Comparison of ENCODE assay signal across 14 cellular contexts in genomic region chr6:156848123-156848522, GRCh38.
A peak's percentile ranks its signal among the peaks of the same experiment; 100 is the strongest.
DNase-seq lines count a peak whose midpoint lies in the region; TF ChIP-seq lines count a peak whose summit lies in the region.
"Had no signal": no experiment of that assay in that cellular context is flagged by ENCODE, and none has a peak within 500 bp of the region (broad histone marks: within the 10 kb centered on the region; RNA-seq: fewer than 3 reads in every experiment).

No MANE protein-coding gene starts in this region.

- intact Hi-C loops in left ventricle myocardium inferior (cut with micrococcal nuclease) = loop anchor here (5.0 kb wide), 1 partner anchor 66 kb away; no protein-coding TSS in a partner anchor

- in situ Hi-C loops in KBM-7 (cut with MboI; ENCODE audit: low pct_unique_long_range_greater_than_20kb, low sequenced_read_pairs) (no loop called here), brain microvascular endothelial cell (cut with HindIII; ENCODE audit: low pct_ligation_motif_present, low sequenced_read_pairs) (no loop called here)

- H3K9me3 ChIP-seq in left ventricle myocardium inferior (replicated peaks) (no peaks in the 10 kb centered on the region), stomach smooth muscle (ENCODE audit: control insufficient read depth in 2 of 2, low read length in 2 of 2) (no peaks in the 10 kb centered on the region)
- H3K9me3 ChIP-seq: adrenal gland, lower lobe of right lung, prostate gland had no signal

- H3K27ac ChIP-seq in VCaP = peak overlapping the region; percentile 76; the same call in 1 of the 2 replicates
- peak overlapping the region; percentile 76 for H3K27ac ChIP-seq in left ventricle myocardium inferior (replicated peaks)
- peak overlapping the region; percentile 18 for H3K27ac ChIP-seq in stomach smooth muscle (ENCODE audit: low read length)
- no peak overlapping the region for H3K27ac ChIP-seq in brain microvascular endothelial cell
- H3K27ac ChIP-seq: adrenal gland, lower lobe of right lung, prostate gland had no signal

- peak; percentile 8 for DNase-seq in NCI-H1105 (lab: John Stamatoyannopoulos, UW)
- no peak for DNase-seq in NCI-H1105 treated with DMSO at 0.1 percent for 48 hours (lab: John Stamatoyannopoulos, UW)
- DNase-seq in left ventricle myocardium inferior = no peak
- DNase-seq in NCI-H446 treated with DMSO at 0.1 percent for 48 hours (lab: John Stamatoyannopoulos, UW) = no peak
- DNase-seq in KBM-7 = no peak
- DNase-seq in brain microvascular endothelial cell = no peak
- DNase-seq: 8988T; activated CD8-positive, alpha-beta memory T cell treated with anti-CD3 and anti-CD28 coated beads, Interleukin-2, amount 50 U/mL, for 48 hours; hippocampal formation; lower lobe of right lung had no signal

- H3K4me3 ChIP-seq in left ventricle myocardium inferior (peak overlapping the region; percentile 37), stomach smooth muscle (ENCODE audit: low read length in 2 of 2) (peak overlapping the region in 1 of 2 donors; percentile 16), brain microvascular endothelial cell (ENCODE audit: low read depth, low read length) (no peak overlapping the region)
- H3K4me3 ChIP-seq: adrenal gland, lower lobe of right lung, prostate gland had no signal

- H3K27me3 ChIP-seq in left ventricle myocardium inferior (ENCODE audit: low read depth) = no peaks in the 10 kb centered on the region
- no peaks in the 10 kb centered on the region for H3K27me3 ChIP-seq in stomach smooth muscle (ENCODE audit: control insufficient read depth in 1 of 2, insufficient read depth in 2 of 2, low read length in 2 of 2)
- no peaks in the 10 kb centered on the region for H3K27me3 ChIP-seq in brain microvascular endothelial cell (replicated peaks)
- H3K27me3 ChIP-seq: adrenal gland had no signal

- no peak overlapping the region for H3K9ac ChIP-seq in stomach smooth muscle (ENCODE audit: low read length in 2 of 2)

- TF ChIP-seq CTCF in VCaP (conservative IDR thresholded peaks at IDR 0.05) (no peak), left ventricle myocardium inferior (IDR thresholded peaks at IDR 0.05; ENCODE audit: borderline replicate concordance) (no peak), brain microvascular endothelial cell (IDR thresholded peaks at IDR 0.05; ENCODE audit: low read depth, low read length, missing control alignments) (no peak)

- no peaks in the 10 kb centered on the region for H3K36me3 ChIP-seq in left ventricle myocardium inferior
- H3K36me3 ChIP-seq in stomach smooth muscle (ENCODE audit: control insufficient read depth in 2 of 2, insufficient read depth in 2 of 2, low read length in 2 of 2) = no peaks in the 10 kb centered on the region
- no peaks in the 10 kb centered on the region for H3K36me3 ChIP-seq in brain microvascular endothelial cell (replicated peaks)
- H3K36me3 ChIP-seq: adrenal gland, lower lobe of right lung, prostate gland had no signal

- peaks cover 100% of the 10 kb centered on the region for H3K4me1 ChIP-seq in left ventricle myocardium inferior
- peaks cover 37% of the 10 kb centered on the region for H3K4me1 ChIP-seq in stomach smooth muscle (ENCODE audit: control insufficient read depth, insufficient read depth, low read length)
